Comparison of ENCODE assay signal across 6 cellular contexts in genomic region chr6:136651982-136652381, GRCh38.
"Had no signal": no experiment of that assay in that cellular context is flagged by ENCODE, and none has a peak within 500 bp of the region (broad histone marks: within the 10 kb centered on the region; RNA-seq: fewer than 3 reads in every experiment).

No MANE protein-coding gene starts in this region.

- DNase-seq: GM23248, GOT3, H7, IMR-90 had no signal

- H3K9ac ChIP-seq: GM23248 had no signal

- ATAC-seq: HCT116 had no signal

- H3K4me3 ChIP-seq: GM23248, HAP-1 had no signal

- H3K27ac ChIP-seq: GM23248 had no signal

- H3K9me3 ChIP-seq: HAP-1 had no signal

- H3K4me1 ChIP-seq: HAP-1 had no signal

- H3K36me3 ChIP-seq: HAP-1 had no signal
